In the genomic region with DNA sequence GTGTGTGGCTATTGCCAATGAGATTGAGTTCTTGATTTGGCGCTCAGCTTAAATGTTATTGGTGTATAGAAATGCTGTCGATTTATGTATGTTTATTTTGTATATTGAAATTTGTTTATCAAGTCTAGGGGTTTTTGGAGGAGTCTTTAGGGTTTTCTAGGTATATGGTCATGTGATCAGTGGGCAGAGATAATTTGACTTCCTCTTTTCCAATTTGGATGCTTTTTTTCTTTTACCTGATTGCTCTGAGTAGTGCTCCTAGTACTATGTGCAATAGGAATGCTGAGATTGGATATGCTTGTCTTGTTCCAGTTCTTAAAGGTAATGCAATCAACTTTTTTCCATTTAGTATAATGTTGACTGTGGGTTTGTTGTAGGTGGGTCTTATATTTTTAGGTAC, we compare ENCODE assay signal across 25 cellular contexts.
DNase-seq lines count a peak whose midpoint lies in the region; ATAC-seq, FAIRE-seq and TF ChIP-seq lines count a peak whose summit lies in the region.
"Had no signal": no experiment of that assay in that cellular context is flagged by ENCODE, and none has a peak within 500 bp of the region (broad histone marks: within the 10 kb centered on the region; RNA-seq: fewer than 3 reads in every experiment).

No MANE protein-coding gene starts in this region.

- H3K27me3 ChIP-seq in K562 (ENCODE audit: control insufficient read depth in 2 of 2, insufficient read depth in 2 of 2, low read length in 2 of 2), result no peaks in the 10 kb centered on the region
- H3K27me3 ChIP-seq in mesenchymal stem cell (ENCODE audit: control insufficient read depth in 1 of 2, insufficient read depth in 1 of 2, low read length in 2 of 2), result no peaks in the 10 kb centered on the region
- H3K27me3 ChIP-seq in dorsolateral prefrontal cortex, result no peaks in the 10 kb centered on the region
- H3K27me3 ChIP-seq: BE2C; BLaER1 treated with 17β-estradiol and CSF1 and Interleukin-3, amounts not matched to agents 10 nM and 100 nM had no signal

- 64% methylated on average over 2 of the region's 2 CpGs for WGBS in K562 (ENCODE audit: insufficient coverage, low coverage, missing lambda C conversion rate)
- 77% methylated on average over 2 of the region's 2 CpGs for WGBS in mesenchymal stem cell

- in situ Hi-C loops in K562 (cut with MboI), result no loop called here

- H2AFZ ChIP-seq in K562 (ENCODE audit: low read depth, low read length), result no peak overlapping the region
- H2AFZ ChIP-seq in mesenchymal stem cell (ENCODE audit: low read depth, low read length), result no peak overlapping the region

- no peak overlapping the region for H3K18ac ChIP-seq in mesenchymal stem cell (ENCODE audit: low read depth in 1 of 2, low read length in 2 of 2)

- no peak for TF ChIP-seq RAD21 in K562 (CRISPR knock-in tag; conservative IDR thresholded peaks at IDR 0.05 in 1 of 2, IDR thresholded peaks at IDR 0.05 in 1 of 2)

- H4K91ac ChIP-seq in mesenchymal stem cell (ENCODE audit: low read length), result no peak overlapping the region

- peaks cover 0 to 5% of the 10 kb centered on the region in 2 donors for H3K36me3 Mint-ChIP-seq in activated T-cell treated with anti-CD3 and anti-CD28 coated beads, Interleukin-2, amount 50 U/mL, for 72 hours (ENCODE audit: insufficient read depth in 2 of 2)
- no peaks in the 10 kb centered on the region for H3K36me3 Mint-ChIP-seq in activated T-cell treated with anti-CD3 and anti-CD28 coated beads, Interleukin-2, amount 50 U/mL, for 24 hours (ENCODE audit: low read depth)
- H3K36me3 Mint-ChIP-seq: CD14-positive monocyte; CD8-positive, alpha-beta memory T cell had no signal

- no TSS peak for BruUV-seq in K562 (replicated peaks; lab: Mats Ljungman, UMichigan)

- H2BK12ac ChIP-seq in mesenchymal stem cell (ENCODE audit: low read length in 2 of 2), result no peak overlapping the region

- no peaks in the 10 kb centered on the region; the same call in 1 of the 2 replicates for H3K9me3 ChIP-seq in K562 (replicated peaks; ENCODE audit: control insufficient read depth, insufficient read depth, low read depth, low read length)
- peaks cover 16% of the 10 kb centered on the region for H3K9me3 ChIP-seq in mesenchymal stem cell (ENCODE audit: control insufficient read depth, low read length)
- H3K9me3 ChIP-seq: A549, BE2C had no signal

- H3K4me3 ChIP-seq in K562, result no peak overlapping the region
- no peak overlapping the region for H3K4me3 ChIP-seq in mesenchymal stem cell (ENCODE audit: insufficient read depth in 1 of 2, low read depth in 1 of 2, low read length in 2 of 2)
- no peak overlapping the region for H3K4me3 ChIP-seq in dorsolateral prefrontal cortex
- H3K4me3 ChIP-seq: A549; BLaER1 treated with 17β-estradiol and CSF1 and Interleukin-3, amounts not matched to agents 10 nM and 100 nM had no signal

- H3K27me3 Mint-ChIP-seq in activated T-cell treated with anti-CD3 and anti-CD28 coated beads, Interleukin-2, amount 50 U/mL, for 72 hours (ENCODE audit: low read depth), result peaks cover 6% of the 10 kb centered on the region
- no peaks in the 10 kb centered on the region for H3K27me3 Mint-ChIP-seq in activated T-cell treated with anti-CD3 and anti-CD28 coated beads, Interleukin-2, amount 50 U/mL, for 24 hours
- H3K27me3 Mint-ChIP-seq: CD4-positive, alpha-beta T cell had no signal

- H3K4ac ChIP-seq in mesenchymal stem cell (ENCODE audit: low read depth in 1 of 2, low read length in 2 of 2), result no peak overlapping the region

- H3K36me3 ChIP-seq in K562 (ENCODE audit: control insufficient read depth, insufficient read depth, low read length) (no peaks in the 10 kb centered on the region), mesenchymal stem cell (ENCODE audit: control insufficient read depth in 1 of 2, insufficient read depth in 2 of 2, low read depth in 1 of 2, low read length in 2 of 2) (no peaks in the 10 kb centered on the region)
- H3K36me3 ChIP-seq: BE2C; BLaER1 treated with 17β-estradiol and CSF1 and Interleukin-3, amounts not matched to agents 10 nM and 100 nM had no signal

- no peaks in the 10 kb centered on the region for H4K20me1 ChIP-seq in K562 (replicated peaks; ENCODE audit: control insufficient read depth, insufficient read depth, low read length)
- H4K20me1 ChIP-seq: BLaER1 treated with 17β-estradiol and CSF1 and Interleukin-3, amounts not matched to agents 10 nM and 100 nM had no signal

- H4K8ac ChIP-seq in mesenchymal stem cell (ENCODE audit: low read length), result no peak overlapping the region

- intact Hi-C loops in K562 (cut with micrococcal nuclease), result loop anchor here (5.0 kb wide), 1 partner anchor 125 kb away; no protein-coding TSS in a partner anchor
- intact Hi-C loops in dorsolateral prefrontal cortex (cut with DNase I), result no loop called here

- POLR2A ChIA-PET in K562 (lab: Yijun Ruan, JAX), result no interaction called here

- no peak overlapping the region for H3K4me3 Mint-ChIP-seq in activated T-cell treated with anti-CD3 and anti-CD28 coated beads, Interleukin-2, amount 50 U/mL, for 72 hours
- no peak overlapping the region for H3K4me3 Mint-ChIP-seq in activated T-cell treated with anti-CD3 and anti-CD28 coated beads, Interleukin-2, amount 50 U/mL, for 24 hours
- H3K4me3 Mint-ChIP-seq: CD14-positive monocyte; CD4-positive, alpha-beta T cell; CD8-positive, alpha-beta memory T cell had no signal

- TF ChIP-seq POLR2A in K562 (conservative IDR thresholded peaks at IDR 0.05), result no peak

- CTCF ChIA-PET in K562 (lab: Yijun Ruan, JAX; ENCODE audit: low intra/inter-chr PET ratio), result no interaction called here

- TF ChIP-seq EP300 in K562 (IDR thresholded peaks at IDR 0.05; ENCODE audit: low read length), result no peak

- H3K9me3 Mint-ChIP-seq in activated T-cell treated with anti-CD3 and anti-CD28 coated beads, Interleukin-2, amount 50 U/mL, for 72 hours, result peaks cover 0 to 2% of the 10 kb centered on the region in 2 donors
- H3K9me3 Mint-ChIP-seq in activated T-cell treated with anti-CD3 and anti-CD28 coated beads, Interleukin-2, amount 50 U/mL, for 24 hours, result peaks cover 13% of the 10 kb centered on the region
- H3K9me3 Mint-ChIP-seq: CD14-positive monocyte had no signal

- no peak for TF ChIP-seq CTCF in K562 (IDR thresholded peaks at IDR 0.05 in 2 of 3, conservative IDR thresholded peaks at IDR 0.05 in 1 of 3; ENCODE audit: insufficient read depth in 2 of 3, low read depth in 1 of 3, low read length in 3 of 3)
- TF ChIP-seq CTCF in dorsolateral prefrontal cortex (IDR thresholded peaks at IDR 0.05 in 54 of 56, conservative IDR thresholded peaks at IDR 0.05 in 2 of 56; ENCODE audit: low read depth in 1 of 56, partially characterized antibody in 56 of 56), result no peak

- H2BK15ac ChIP-seq in mesenchymal stem cell (ENCODE audit: low read depth, poor library complexity, severe bottlenecking), result no peak overlapping the region

- H3K79me2 ChIP-seq in K562 (ENCODE audit: control insufficient read depth, insufficient read depth, low read length), result no peaks in the 10 kb centered on the region

- no peak overlapping the region for H2BK120ac ChIP-seq in mesenchymal stem cell (ENCODE audit: low read depth, low read length)

- H3K79me1 ChIP-seq in mesenchymal stem cell (replicated peaks; ENCODE audit: low read length, poor library complexity, severe bottlenecking), result no peaks in the 10 kb centered on the region

- no peaks in the 10 kb centered on the region for H3K9me1 ChIP-seq in K562 (ENCODE audit: control insufficient read depth, insufficient read depth, low read length)

- no peak overlapping the region for H3K23ac ChIP-seq in mesenchymal stem cell (ENCODE audit: low read length in 2 of 2)

- no peak overlapping the region for H2BK5ac ChIP-seq in mesenchymal stem cell (ENCODE audit: low read depth, low read length, poor library complexity, severe bottlenecking)

- H3K4me1 Mint-ChIP-seq in activated T-cell treated with anti-CD3 and anti-CD28 coated beads, Interleukin-2, amount 50 U/mL, for 72 hours (ENCODE audit: low read depth), result peaks cover 3% of the 10 kb centered on the region
- no peaks in the 10 kb centered on the region for H3K4me1 Mint-ChIP-seq in activated T-cell treated with anti-CD3 and anti-CD28 coated beads, Interleukin-2, amount 50 U/mL, for 24 hours (ENCODE audit: low read depth)
- H3K4me1 Mint-ChIP-seq: CD14-positive monocyte; CD8-positive, alpha-beta memory T cell had no signal

- no peak for DNase-seq in activated T-cell treated with anti-CD3 and anti-CD28 coated beads, Interleukin-2, amount 50 U/mL, for 72 hours
- no peak for DNase-seq in activated T-cell treated with anti-CD3 and anti-CD28 coated beads, Interleukin-2, amount 50 U/mL, for 24 hours
- DNase-seq in OCI-M1 (lab: John Stamatoyannopoulos, UW), result peak; percentile 50
- no peak for DNase-seq in K562 (ENCODE audit: extremely low read depth in 1 of 4, low spot score in 3 of 4)
- DNase-seq in mesenchymal stem cell, result no peak
- DNase-seq in activated naive CD4-positive, alpha-beta T cell treated with anti-CD3 and anti-CD28 coated beads, Interleukin-2, amount 50 U/mL, for 16 hours, result no peak
- DNase-seq in dorsolateral prefrontal cortex, result no peak
- DNase-seq in 8988T, result no peak
- DNase-seq: ACHN; AML-193; BE2C; CD4-positive, alpha-beta T cell; CD8-positive, alpha-beta memory T cell; DMS 273 treated with DMSO at 0.1 percent for 48 hours; DMS79; GDM1; H7; HCEC 1CT had no signal

- no peaks in the 10 kb centered on the region for H3K4me1 ChIP-seq in K562 (replicated peaks in 1 of 2; ENCODE audit: control insufficient read depth in 2 of 2, insufficient read depth in 2 of 2, low read length in 2 of 2)
- no peaks in the 10 kb centered on the region for H3K4me1 ChIP-seq in mesenchymal stem cell (ENCODE audit: control insufficient read depth, insufficient read depth, low read depth, low read length)
- H3K4me1 ChIP-seq: BE2C; BLaER1 treated with 17β-estradiol and CSF1 and Interleukin-3, amounts not matched to agents 10 nM and 100 nM had no signal

- ATAC-seq in activated T-cell treated with anti-CD3 and anti-CD28 coated beads, Interleukin-2, amount 50 U/mL, for 72 hours (replicated peaks in 1 of 2), result no peak
- ATAC-seq in K562, result no peak

- no peak overlapping the region for H3K4me2 ChIP-seq in K562 (ENCODE audit: insufficient read depth, low read length)
- H3K4me2 ChIP-seq in mesenchymal stem cell (ENCODE audit: low read length, poor library complexity, severe bottlenecking), result no peak overlapping the region
- H3K4me2 ChIP-seq: BLaER1 treated with 17β-estradiol and CSF1 and Interleukin-3, amounts not matched to agents 10 nM and 100 nM had no signal

- H2AK5ac ChIP-seq in mesenchymal stem cell (ENCODE audit: low read length, severe bottlenecking), result no peak overlapping the region

- no peak overlapping the region for H3K14ac ChIP-seq in mesenchymal stem cell (ENCODE audit: low read length in 2 of 2)

- peak overlapping the region; percentile 61 for H3K27ac Mint-ChIP-seq in activated T-cell treated with anti-CD3 and anti-CD28 coated beads, Interleukin-2, amount 50 U/mL, for 72 hours
- H3K27ac Mint-ChIP-seq in activated T-cell treated with anti-CD3 and anti-CD28 coated beads, Interleukin-2, amount 50 U/mL, for 24 hours, result no peak overlapping the region
- H3K27ac Mint-ChIP-seq: CD14-positive monocyte; CD4-positive, alpha-beta T cell; CD8-positive, alpha-beta memory T cell had no signal

- H3K9ac ChIP-seq in K562 (ENCODE audit: insufficient read depth in 1 of 2, low read depth in 2 of 2, low read length in 2 of 2) (no peak overlapping the region), mesenchymal stem cell (ENCODE audit: low read length) (peak overlapping the region; percentile 57)
- H3K9ac ChIP-seq: BLaER1 treated with 17β-estradiol and CSF1 and Interleukin-3, amounts not matched to agents 10 nM and 100 nM had no signal

- no peak overlapping the region for H3K27ac ChIP-seq in K562 (ENCODE audit: extremely low read depth, low read depth, low read length)
- H3K27ac ChIP-seq in mesenchymal stem cell (ENCODE audit: low read length, poor library complexity, severe bottlenecking), result no peak overlapping the region
- H3K27ac ChIP-seq in dorsolateral prefrontal cortex, result no peak overlapping the region
- H3K27ac ChIP-seq: 22Rv1; A549; BLaER1 treated with 17β-estradiol and CSF1 and Interleukin-3, amounts not matched to agents 10 nM and 100 nM had no signal

- FAIRE-seq in K562 (lab: Jason Lieb, UNC), result no peak
- FAIRE-seq: A549, D721Med, GM12892, H1 had no signal
